In genomic region chr2:82478641-82479040, GRCh38 we compare ENCODE assay signal across 21 cellular contexts.
"Had no signal": no experiment of that assay in that cellular context is flagged by ENCODE, and none has a peak within 500 bp of the region (broad histone marks: within the 10 kb centered on the region; RNA-seq: fewer than 3 reads in every experiment).

No MANE protein-coding gene starts in this region.

- H3K4me1 Mint-ChIP-seq: mesothelial cell of epicardium, natural killer cell had no signal

- H3K36me3 Mint-ChIP-seq: activated CD4-positive, alpha-beta memory T cell treated with anti-CD3 and anti-CD28 coated beads for 36 hours; mesothelial cell of epicardium; natural killer cell had no signal

- DNase-seq: activated CD4-positive, alpha-beta memory T cell treated with anti-CD3 and anti-CD28 coated beads for 36 hours; activated CD4-positive, alpha-beta T cell treated with anti-CD3 and anti-CD28 coated beads for 4 hours; activated CD4-positive, CD25-positive, alpha-beta regulatory T cell; activated effector memory CD4-positive, alpha-beta T cell treated with Interleukin-2 at 50 U/mL for 16 hours; activated naive CD4-positive, alpha-beta T cell treated with anti-CD3 and anti-CD28 coated beads for 36 hours; activated T-cell treated with anti-CD3 and anti-CD28 coated beads, Interleukin-2, amount 50 U/mL, for 72 hours; cerebellar nuclear complex; effector CD4-positive, alpha-beta T cell; erythroblast; foreskin fibroblast; kidney; natural killer cell; pancreas; psoas muscle; right cardiac atrium; stimulated activated CD4-positive, alpha-beta T cell treated with anti-CD3 and anti-CD28 coated beads, Interleukin-4, amount 100 ng/mL, for 4 hours; stimulated activated naive CD8-positive, alpha-beta T cell treated with anti-CD3 and anti-CD28 coated beads, Interleukin-15, Interleukin-2, amounts not matched to agents 100 U/mL and 50 U/mL, for 24 hours; T-helper 1 cell had no signal

- ATAC-seq: activated T-cell treated with anti-CD3 and anti-CD28 coated beads, Interleukin-2, amount 50 U/mL, for 72 hours; left lung; natural killer cell; pancreas; psoas muscle; right cardiac atrium; stimulated activated naive CD8-positive, alpha-beta T cell treated with anti-CD3 and anti-CD28 coated beads, Interleukin-15, Interleukin-2, amounts not matched to agents 100 U/mL and 50 U/mL, for 24 hours had no signal

- H3K9me3 Mint-ChIP-seq: activated naive CD4-positive, alpha-beta T cell treated with anti-CD3 and anti-CD28 coated beads for 36 hours had no signal

- H3K4me3 Mint-ChIP-seq: activated CD4-positive, alpha-beta memory T cell treated with anti-CD3 and anti-CD28 coated beads for 36 hours; activated naive CD4-positive, alpha-beta T cell treated with anti-CD3 and anti-CD28 coated beads for 36 hours; activated T-cell treated with anti-CD3 and anti-CD28 coated beads, Interleukin-2, amount 50 U/mL, for 72 hours; dendritic cell treated with granulocyte-macrophage colony-stimulating factor and Interleukin-4, amounts not matched to agents 40 ng/mL and 50 ng/mL, for 4 days; mesothelial cell of epicardium; natural killer cell had no signal

- H3K27ac Mint-ChIP-seq: activated CD4-positive, alpha-beta memory T cell treated with anti-CD3 and anti-CD28 coated beads for 36 hours; activated naive CD4-positive, alpha-beta T cell treated with anti-CD3 and anti-CD28 coated beads for 36 hours; activated T-cell treated with anti-CD3 and anti-CD28 coated beads, Interleukin-2, amount 50 U/mL, for 72 hours; dendritic cell treated with granulocyte-macrophage colony-stimulating factor and Interleukin-4, amounts not matched to agents 40 ng/mL and 50 ng/mL, for 4 days; mesothelial cell of epicardium; natural killer cell had no signal

- H3K27me3 Mint-ChIP-seq: activated CD4-positive, alpha-beta memory T cell treated with anti-CD3 and anti-CD28 coated beads for 36 hours; dendritic cell treated with granulocyte-macrophage colony-stimulating factor and Interleukin-4, amounts not matched to agents 40 ng/mL and 50 ng/mL, for 4 days had no signal
